Comparison of ENCODE assay signal across 1 cellular context in genomic region chr2:209998596-209998995, GRCh38.
TF ChIP-seq lines count a peak whose summit lies in the region.

No MANE protein-coding gene starts in this region.

TF ChIP-seq in K562, 482 proteins besides CTCF, POLR2A, EP300 and RAD21 (continued from another document):
- TF ChIP-seq PRDM10 (IDR thresholded peaks at IDR 0.05; ENCODE audit: partially characterized antibody) (no peak), ASH1L (IDR thresholded peaks at IDR 0.05; ENCODE audit: borderline replicate concordance, low read depth, partially characterized antibody) (no peak), POLR2B (IDR thresholded peaks at IDR 0.05; ENCODE audit: low read depth, partially characterized antibody) (no peak), UBTF (IDR thresholded peaks at IDR 0.05; ENCODE audit: borderline replicate concordance in 1 of 2, low read depth in 2 of 2, low read length in 2 of 2) (no peak), EP400 (IDR thresholded peaks at IDR 0.05) (no peak), FOXJ2 (tag; IDR thresholded peaks at IDR 0.05) (no peak), CHD4 (IDR thresholded peaks at IDR 0.05; ENCODE audit: insufficient read depth, insufficient replicate concordance, low read depth, low read length, poor library complexity, severe bottlenecking) (no peak)
